In the genomic region with DNA sequence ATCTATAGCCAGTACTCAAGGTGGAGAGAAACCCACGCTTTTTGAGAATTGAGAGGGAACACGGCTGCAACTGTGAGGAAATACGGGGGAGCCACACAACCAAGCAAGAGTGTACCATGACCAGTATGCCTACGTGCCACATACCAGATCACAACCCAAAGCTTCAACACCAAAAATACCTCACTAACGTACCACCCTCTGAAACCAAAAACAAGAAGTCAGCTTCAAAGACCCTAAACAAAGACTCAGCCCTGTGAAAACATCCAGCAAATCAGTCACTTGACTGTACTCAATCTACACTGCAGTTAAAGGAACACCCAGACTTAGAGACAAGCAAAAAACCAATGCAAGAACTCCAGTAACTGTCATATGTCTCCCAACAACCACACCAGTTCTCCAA, we compare ENCODE assay signal across 37 cellular contexts. TPM values are rescaled to one million over a fixed set of nuclear protein-coding genes. Genes with fewer than 3 reads are reported as not detected.
DNase-seq lines count a peak whose midpoint lies in the region; ATAC-seq, FAIRE-seq and TF ChIP-seq lines count a peak whose summit lies in the region.
"Had no signal": no experiment of that assay in that cellular context is flagged by ENCODE, and none has a peak within 500 bp of the region (broad histone marks: within the 10 kb centered on the region; RNA-seq: fewer than 3 reads in every experiment).

No MANE protein-coding gene starts in this region.

- H3K36me3 Mint-ChIP-seq in Calu3 (ENCODE audit: insufficient read depth, unreplicated experiment) = no peaks in the 10 kb centered on the region

- peak overlapping the region in 10 of 11 experiments; percentile 1 to 43 (median 18); a peak in 13 of 22 replicates for H3K4me2 ChIP-seq in BLaER1 treated with 17β-estradiol and CSF1 and Interleukin-3, amounts not matched to agents 10 nM and 100 nM
- H3K4me2 ChIP-seq in H1 (ENCODE audit: insufficient read depth in 1 of 2, low read depth in 2 of 2, low read length in 2 of 2) = no peak overlapping the region

- H3K4me1 ChIP-seq in BLaER1 treated with 17β-estradiol and CSF1 and Interleukin-3, amounts not matched to agents 10 nM and 100 nM = peaks cover 11 to 33% (median 18%) of the 10 kb centered on the region in 10 experiments; a peak in 13 of 20 replicates
- H3K4me1 ChIP-seq in H1 (replicated peaks in 1 of 4; ENCODE audit: control insufficient read depth in 3 of 4, insufficient read depth in 4 of 4, low read length in 3 of 4) = peaks cover 0 to 3% (median 0%) of the 10 kb centered on the region in 4 experiments; a peak in 1 of 7 replicates
- H3K4me1 ChIP-seq in suprapubic skin = peaks cover 10% of the 10 kb centered on the region
- H3K4me1 ChIP-seq in sigmoid colon = peaks cover 0 to 41% (median 20%) of the 10 kb centered on the region in 4 donors
- H3K4me1 ChIP-seq: breast epithelium had no signal

- H2BK120ac ChIP-seq in H1 (replicated peaks; ENCODE audit: low read depth, low read length) = no peak overlapping the region

- POLR2A ChIA-PET in H1 (lab: Charles Lee; ENCODE audit: partially characterized antibody) = interaction anchor here (1.0 to 4.5 kb wide), 3 partner anchors 15 to 134 kb away, joined by 3 to 36 read pairs (median 3); partner anchors contain the start of gene RNU4ATAC

- H3K79me2 ChIP-seq in H1 (ENCODE audit: control insufficient read depth in 1 of 2, insufficient read depth in 2 of 2, low read length in 2 of 2) = peaks cover 6 to 91% of the 10 kb centered on the region in 2 experiments; a peak in 3 of 4 replicates

- no peak overlapping the region for H3K27ac Mint-ChIP-seq in Calu3 (ENCODE audit: unreplicated experiment)
- H3K27ac Mint-ChIP-seq: activated naive CD8-positive, alpha-beta T cell; activated T-helper 17 cell treated with anti-CD3 and anti-CD28 coated beads, Interleukin-2, amount 50 U/mL, for 72 hours; T-helper 17 cell had no signal

- no peaks in the 10 kb centered on the region for H3K4me1 Mint-ChIP-seq in Calu3 (ENCODE audit: low read depth, unreplicated experiment)

- H3K9me3 ChIP-seq in BLaER1 treated with 17β-estradiol and CSF1 and Interleukin-3, amounts not matched to agents 10 nM and 100 nM (replicated peaks in 1 of 11) = peaks cover 38 to 64% (median 51%) of the 10 kb centered on the region in 11 experiments
- H3K9me3 ChIP-seq in H1 (ENCODE audit: insufficient read depth in 2 of 2, low read depth in 1 of 2, low read length in 1 of 2) (no peaks in the 10 kb centered on the region), suprapubic skin (no peaks in the 10 kb centered on the region), sigmoid colon (no peaks in the 10 kb centered on the region)
- H3K9me3 ChIP-seq: breast epithelium had no signal

- peak; percentile 26 for DNase-seq in MV-4-11 (lab: John Stamatoyannopoulos, UW)
- DNase-seq in H1 (ENCODE audit: low read depth in 1 of 2, low spot score in 2 of 2) = no peak
- no peak for DNase-seq in suprapubic skin (ENCODE audit: low spot score in 2 of 2)
- no peak for DNase-seq in SHP77 (lab: John Stamatoyannopoulos, UW)
- no peak for DNase-seq in sigmoid colon
- no peak for DNase-seq in Calu3
- DNase-seq: activated CD4-positive, alpha-beta T cell treated with anti-CD3 and anti-CD28 coated beads, Interleukin-2, amount 50 U/mL, for 48 hours; activated CD8-positive, alpha-beta memory T cell treated with anti-CD3 and anti-CD28 coated beads, Interleukin-2, amount 50 U/mL, for 48 hours; anterior cingulate cortex; DMS79; HCEC 1CT; hippocampal formation; NCI-H1048; NCI-H446 treated with DMSO at 0.1 percent for 48 hours; NCI-H774; PC-3; stimulated activated CD4-positive, alpha-beta T cell treated with anti-CD3 and anti-CD28 coated beads, Interleukin-15, amount 100 ng/mL, for 24 hours; stimulated activated CD4-positive, alpha-beta T cell treated with anti-CD3 and anti-CD28 coated beads, Interleukin-4, amount 100 ng/mL, for 4 hours; substantia nigra; T-helper 17 cell had no signal

- peak overlapping the region; percentile 13; the same call in 1 of the 2 replicates for H3K18ac ChIP-seq in H1 (ENCODE audit: extremely low read depth, low read length)

- H3K27me3 Mint-ChIP-seq in Calu3 (ENCODE audit: unreplicated experiment) = no peaks in the 10 kb centered on the region
- H3K27me3 Mint-ChIP-seq: activated naive CD8-positive, alpha-beta T cell; activated T-helper 17 cell treated with anti-CD3 and anti-CD28 coated beads, Interleukin-2, amount 50 U/mL, for 72 hours; natural killer cell treated with Interleukin-12 subunit alpha and Interleukin-12 subunit beta and Interleukin-15 and Interleukin-18, amount 100 ng/mL, for 72 hours; T-helper 17 cell had no signal

- no peak overlapping the region for H2BK12ac ChIP-seq in H1 (ENCODE audit: low read depth, low read length)

- CTCF ChIA-PET in H1 (lab: Charles Lee; ENCODE audit: partially characterized antibody) (interaction anchor here (1.1 to 1.4 kb wide), 2 partner anchors 16 to 148 kb away, joined by 3 read pairs; no protein-coding TSS in a partner anchor), Calu3 (lab: Charles Lee) (no interaction called here)

- H4K5ac ChIP-seq in H1 (ENCODE audit: insufficient read length, low read depth, low read length) = no peak overlapping the region

- intact Hi-C loops in sigmoid colon (cut with DNase I) (no loop called here), Calu3 (cut with micrococcal nuclease; ENCODE audit: unreplicated experiment) (no loop called here)

- peaks cover 15% of the 10 kb centered on the region for H3K79me1 ChIP-seq in H1 (ENCODE audit: low read depth, low read length)

- H2BK5ac ChIP-seq in H1 (ENCODE audit: low read depth, low read length) = peak overlapping the region; percentile 30; the same call in 1 of the 2 replicates

- H3K4ac ChIP-seq in H1 (replicated peaks; ENCODE audit: insufficient read length, low read depth, low read length) = no peak overlapping the region

- H3K14ac ChIP-seq in H1 (ENCODE audit: insufficient read length) = no peak overlapping the region

- H4K20me1 ChIP-seq in BLaER1 treated with 17β-estradiol and CSF1 and Interleukin-3, amounts not matched to agents 10 nM and 100 nM = peaks cover 12 to 76% (median 36%) of the 10 kb centered on the region in 11 experiments; a peak in 18 of 22 replicates
- peaks cover 0 to 4% of the 10 kb centered on the region in 2 experiments for H4K20me1 ChIP-seq in H1 (replicated peaks in 1 of 2; ENCODE audit: control insufficient read depth in 1 of 2, insufficient read depth in 2 of 2, low read length in 2 of 2)

- TF ChIP-seq EP300 in H1 (IDR thresholded peaks at IDR 0.05; ENCODE audit: borderline replicate concordance in 1 of 2, low read depth in 2 of 2, low read length in 2 of 2) = no peak
- no peak for TF ChIP-seq EP300 in suprapubic skin (IDR thresholded peaks at IDR 0.05)
- TF ChIP-seq EP300 in sigmoid colon (IDR thresholded peaks at IDR 0.05) = no peak

- no peak for FAIRE-seq in H1 (lab: Jason Lieb, UNC)
- FAIRE-seq: colon, G401.6 had no signal

- no peak overlapping the region for H4K91ac ChIP-seq in H1 (replicated peaks; ENCODE audit: insufficient read length, low read length)

- H3K4me3 ChIP-seq in BLaER1 treated with 17β-estradiol and CSF1 and Interleukin-3, amounts not matched to agents 10 nM and 100 nM = no peak overlapping the region
- H3K4me3 ChIP-seq in H1 (ENCODE audit: extremely low read depth in 1 of 4, insufficient read depth in 2 of 4, low read depth in 3 of 4, low read length in 4 of 4) = no peak overlapping the region
- H3K4me3 ChIP-seq in suprapubic skin = no peak overlapping the region
- H3K4me3 ChIP-seq in sigmoid colon = no peak overlapping the region
- H3K4me3 ChIP-seq: breast epithelium, lung had no signal

- BruUV-seq in Calu3 (replicated peaks; lab: Mats Ljungman, UMichigan) = no TSS peak

- TF ChIP-seq POLR2A in H1 (IDR thresholded peaks at IDR 0.05; ENCODE audit: control extremely low read depth in 1 of 2, low read depth in 2 of 2, low read length in 2 of 2) (no peak), suprapubic skin (IDR thresholded peaks at IDR 0.05) (no peak), sigmoid colon (IDR thresholded peaks at IDR 0.05) (no peak)

- no peak overlapping the region for H2BK20ac ChIP-seq in H1 (ENCODE audit: low read length)

- peaks cover 0 to 29% (median 16%) of the 10 kb centered on the region in 11 experiments; a peak in 10 of 22 replicates for H3K36me3 ChIP-seq in BLaER1 treated with 17β-estradiol and CSF1 and Interleukin-3, amounts not matched to agents 10 nM and 100 nM
- H3K36me3 ChIP-seq in H1 (ENCODE audit: control insufficient read depth in 2 of 4, insufficient read depth in 4 of 4, low read length in 3 of 4) (no peaks in the 10 kb centered on the region), suprapubic skin (no peaks in the 10 kb centered on the region), sigmoid colon (no peaks in the 10 kb centered on the region)
- H3K36me3 ChIP-seq: breast epithelium had no signal

- no peak overlapping the region for H3K9ac ChIP-seq in BLaER1 treated with 17β-estradiol and CSF1 and Interleukin-3, amounts not matched to agents 10 nM and 100 nM
- no peak overlapping the region for H3K9ac ChIP-seq in H1 (replicated peaks in 1 of 4; ENCODE audit: extremely low read depth in 1 of 4, low read depth in 3 of 4, low read length in 3 of 4)

- H2AK5ac ChIP-seq in H1 (ENCODE audit: low read depth, low read length) = no peak overlapping the region

- no peak overlapping the region for H3K23ac ChIP-seq in H1 (ENCODE audit: insufficient read length)

- peak; percentile 46 for ATAC-seq in GM18517 (IDR thresholded peaks at IDR 0.05; ENCODE audit: unreplicated experiment)
- ATAC-seq: activated CD4-positive, CD25-positive, alpha-beta regulatory T cell treated with anti-CD3 and anti-CD28 coated beads, Interleukin-2, amount 50 U/mL, for 24 hours; activated T-helper 17 cell treated with anti-CD3 and anti-CD28 coated beads, Interleukin-2, amount 50 U/mL, for 72 hours; natural killer cell treated with Interleukin-12 subunit alpha and Interleukin-12 subunit beta and Interleukin-15 and Interleukin-18, amount 100 ng/mL, for 72 hours; PC-3; SK-N-SH treated with all-trans-retinoic acid at 6 μM for 48 hours; T-helper 17 cell had no signal

- H3K56ac ChIP-seq in H1 (replicated peaks; ENCODE audit: insufficient read length, low read depth, low read length) = no peak overlapping the region

- 85% methylated on average over 5 of the region's 5 CpGs; no CpG with 5 or more reads in 1 of the 2 experiments for WGBS in H1 (ENCODE audit: extremely low coverage in 1 of 2, insufficient coverage in 1 of 2, insufficient read length in 1 of 2, insufficient replicate concordance in 2 of 2, low coverage in 1 of 2, low lambda C conversion rate in 2 of 2, missing lambda C conversion rate in 1 of 2), 2 experiments
- WGBS in suprapubic skin = 96% methylated on average over 5 of the region's 5 CpGs
- WGBS in sigmoid colon, 2 donors = 90 to 95% methylated on average over 5 of the region's 5 CpGs

- H4K8ac ChIP-seq in H1 (ENCODE audit: extremely low read depth, insufficient read depth, low read length) = no peak overlapping the region

- no peak for TF ChIP-seq RAD21 in H1 (IDR thresholded peaks at IDR 0.05 in 1 of 2, conservative IDR thresholded peaks at IDR 0.05 in 1 of 2; ENCODE audit: low read depth in 2 of 2, low read length in 2 of 2)

- no peak overlapping the region for H2AFZ ChIP-seq in H1 (ENCODE audit: low read length)

- 0 out of 2 replicates have a peak, but pooled peaks cover 2% of the 10 kb centered on the region for H3K23me2 ChIP-seq in H1 (ENCODE audit: low read depth, low read length)

- H3K9me3 Mint-ChIP-seq in Calu3 (ENCODE audit: low read depth, unreplicated experiment) = peaks cover 22% of the 10 kb centered on the region

- 0 out of 2 replicates have a peak overlapping the region, but pooled peaks have one; percentile 46 for H2BK15ac ChIP-seq in H1 (ENCODE audit: low read length)

- no peak for TF ChIP-seq CTCF in H1 (IDR thresholded peaks at IDR 0.05; ENCODE audit: control extremely low read depth in 1 of 3, insufficient read depth in 1 of 3, low read depth in 1 of 3, low read length in 3 of 3)
- TF ChIP-seq CTCF in suprapubic skin (IDR thresholded peaks at IDR 0.05) = no peak
- no peak for TF ChIP-seq CTCF in sigmoid colon (IDR thresholded peaks at IDR 0.05)
- TF ChIP-seq CTCF in Calu3 (IDR thresholded peaks at IDR 0.05; ENCODE audit: unreplicated experiment) = no peak

- no peak overlapping the region for H3K4me3 Mint-ChIP-seq in Calu3 (ENCODE audit: low read depth, unreplicated experiment)
- H3K4me3 Mint-ChIP-seq: activated naive CD8-positive, alpha-beta T cell; activated T-helper 17 cell treated with anti-CD3 and anti-CD28 coated beads, Interleukin-2, amount 50 U/mL, for 72 hours; natural killer cell treated with Interleukin-12 subunit alpha and Interleukin-12 subunit beta and Interleukin-15 and Interleukin-18, amount 100 ng/mL, for 72 hours; T-helper 17 cell had no signal

- H3K27ac ChIP-seq in BLaER1 treated with 17β-estradiol and CSF1 and Interleukin-3, amounts not matched to agents 10 nM and 100 nM = peak overlapping the region in 2 of 11 experiments; percentile 22 to 29; a peak in 1 of 22 replicates
- H3K27ac ChIP-seq in H1 (ENCODE audit: low read depth, low read length) (no peak overlapping the region), suprapubic skin (no peak overlapping the region), sigmoid colon (no peak overlapping the region)
- H3K27ac ChIP-seq: breast epithelium, C4-2B had no signal

- no peaks in the 10 kb centered on the region for H3K27me3 ChIP-seq in BLaER1 treated with 17β-estradiol and CSF1 and Interleukin-3, amounts not matched to agents 10 nM and 100 nM
- H3K27me3 ChIP-seq in H1 (replicated peaks in 1 of 4; ENCODE audit: control insufficient read depth in 3 of 4, extremely low read depth in 1 of 4, insufficient read depth in 3 of 4, low read length in 3 of 4) (no peaks in the 10 kb centered on the region), suprapubic skin (no peaks in the 10 kb centered on the region), sigmoid colon (no peaks in the 10 kb centered on the region)
- H3K27me3 ChIP-seq: breast epithelium had no signal

RNA-seq across cellular contexts. Expression of gene RNU4ATAC, which starts 17.0 kb away (rescaled TPM):
- not detected in 2 replicates for total RNA-seq in H1 (2021; fragmentation: NEBNext Ultra II Directional; extraction: Animal tissue kit (Norgen Biotek cat#: 25700))
- polyA plus RNA-seq in H1 (2011; rRNA removed) (not detected in 2 replicates), sigmoid colon (not detected)
- polyA plus RNA-seq in H1 (2011; cell fraction: cytosol; rRNA removed) = not detected
- not detected for polyA plus RNA-seq in H1 (2011; cell fraction: nucleus; rRNA removed)
- polyA plus RNA-seq in H1 (2012, experiment 1 of 2) = not detected in 4 replicates
- polyA plus RNA-seq in H1 (2012, experiment 2 of 2) = not detected
- polyA plus RNA-seq in H1 (2013, experiment 1 of 2) = not detected
- not detected for polyA plus RNA-seq in H1 (2013, experiment 2 of 2)
- polyA minus RNA-seq in H1 (2011; rRNA and poly(A)+ RNA removed) = under 0.01 TPM in 2 replicates
- polyA minus RNA-seq in H1 (2011; cell fraction: cytosol; rRNA and poly(A)+ RNA removed) = 4,605 TPM
- under 0.01 TPM for polyA minus RNA-seq in H1 (2011; cell fraction: nucleus; rRNA and poly(A)+ RNA removed)
- total RNA-seq in suprapubic skin (not detected), sigmoid colon (not detected), Calu3 (2022) (not detected in 2 replicates)
- total RNA-seq: activated T-helper 17 cell treated with anti-CD3 and anti-CD28 coated beads, Interleukin-2, amount 50 U/mL, for 72 hours; breast epithelium; LHCN-M2; lung; mononuclear cell; natural killer cell treated with Interleukin-12 subunit alpha and Interleukin-12 subunit beta and Interleukin-15 and Interleukin-18, amount 100 ng/mL, for 72 hours; osteocyte; PC-3; T-helper 17 cell; ureter had no signal
- polyA plus RNA-seq: AG04450, lung had no signal

Comparison
In these comparisons a context has a peak if more than half of its experiments do, and no peak if none do; other contexts are left out.
1. H3K4me2 ChIP-seq: peak in BLaER1 treated with 17β-estradiol and CSF1 and Interleukin-3, amounts not matched to agents 10 nM and 100 nM (10 of 11); none in H1 (0 of 2).